Comparison of ENCODE assay signal across 1 cellular context in genomic region chr19:12667903-12668302, GRCh38.
TF ChIP-seq lines count a peak whose summit lies in the region.

No MANE protein-coding gene starts in this region.

TF ChIP-seq in HepG2, 621 proteins besides CTCF, POLR2A, EP300 and RAD21:
- TF ChIP-seq ARID4A (CRISPR knock-in tag; IDR thresholded peaks at IDR 0.05; ENCODE audit: borderline replicate concordance) = no peak
- TF ChIP-seq ZBTB40 (IDR thresholded peaks at IDR 0.05) = peak; percentile 40
- TF ChIP-seq ZBTB40 (CRISPR knock-in tag; IDR thresholded peaks at IDR 0.05) = peak; percentile 95
- TF ChIP-seq ZNF335 (CRISPR knock-in tag; IDR thresholded peaks at IDR 0.05) = no peak
- TF ChIP-seq ZNF414 (CRISPR knock-in tag; IDR thresholded peaks at IDR 0.05) = no peak
- TF ChIP-seq SMYD3 (CRISPR knock-in tag; IDR thresholded peaks at IDR 0.05) = no peak
- no peak for TF ChIP-seq ZNF781 (CRISPR knock-in tag; IDR thresholded peaks at IDR 0.05; ENCODE audit: borderline replicate concordance, not compliant biosample characterization)
- no peak for TF ChIP-seq ZNF503 (CRISPR knock-in tag; IDR thresholded peaks at IDR 0.05)
